Comparison of ENCODE assay signal across 1 cellular context in the genomic region with DNA sequence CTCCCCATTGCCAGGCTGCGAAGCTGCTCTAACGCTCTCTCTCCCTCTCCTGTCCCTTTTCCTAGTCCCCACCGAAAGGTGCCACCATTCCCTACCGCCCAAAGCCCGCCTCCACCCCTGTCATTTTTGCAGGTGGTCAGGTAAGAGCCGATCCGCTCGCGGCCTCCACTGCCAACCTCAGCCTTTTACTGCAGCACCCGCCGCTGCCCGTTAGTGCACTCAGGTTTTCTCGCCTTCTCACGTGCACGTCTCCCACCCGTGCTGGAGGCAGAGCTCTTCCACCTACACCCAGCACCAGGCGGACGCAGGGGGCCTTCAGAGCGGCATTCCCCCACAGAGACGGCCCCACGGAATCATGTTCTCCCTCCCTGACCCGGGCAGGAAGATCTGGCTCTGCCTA.
TF ChIP-seq lines count a peak whose summit lies in the region.

No MANE protein-coding gene starts in this region.

TF ChIP-seq in HepG2, 621 proteins besides CTCF, POLR2A, EP300 and RAD21:
- TF ChIP-seq SUZ12 (IDR thresholded peaks at IDR 0.05; ENCODE audit: low read depth, low read length) (no peak), ZNF562 (CRISPR knock-in tag; IDR thresholded peaks at IDR 0.05; ENCODE audit: borderline replicate concordance) (no peak), ZNF383 (CRISPR knock-in tag; IDR thresholded peaks at IDR 0.05; ENCODE audit: borderline replicate concordance) (no peak)
